In genomic region chr10:16445770-16446469, GRCh38 we compare ENCODE assay signal across 24 cellular contexts. TPM values are rescaled to one million over a fixed set of nuclear protein-coding genes. Genes with fewer than 3 reads are reported as not detected.
DNase-seq lines count a peak whose midpoint lies in the region; ATAC-seq and TF ChIP-seq lines count a peak whose summit lies in the region.
"Had no signal": no experiment of that assay in that cellular context is flagged by ENCODE, and none has a peak within 500 bp of the region (broad histone marks: within the 10 kb centered on the region; RNA-seq: fewer than 3 reads in every experiment).

No MANE protein-coding gene starts in this region.

- intact Hi-C loops in Right ventricle myocardium superior (cut with DNase I) (no loop called here), cardiac septum (cut with DNase I) (no loop called here), left ventricle myocardium inferior (cut with micrococcal nuclease) (no loop called here), left lung (cut with DNase I) (no loop called here), thyroid gland (cut with DNase I) (no loop called here), posterior vena cava (cut with DNase I) (no loop called here)

- TF ChIP-seq CTCF in left ventricle myocardium inferior (IDR thresholded peaks at IDR 0.05; ENCODE audit: borderline replicate concordance) (no peak), left lung (IDR thresholded peaks at IDR 0.05) (no peak), thyroid gland (IDR thresholded peaks at IDR 0.05) (no peak)

- H3K4me1 ChIP-seq in left ventricle myocardium inferior = peaks cover 30% of the 10 kb centered on the region
- H3K4me1 ChIP-seq in left lung = peaks cover 0 to 10% of the 10 kb centered on the region in 2 donors
- H3K4me1 ChIP-seq in thyroid gland = peaks cover 18 to 19% of the 10 kb centered on the region in 2 donors
- H3K4me1 ChIP-seq: BE2C had no signal

- H3K36me3 ChIP-seq in left ventricle myocardium inferior (peaks cover 17% of the 10 kb centered on the region), left lung (peaks cover 0 to 12% of the 10 kb centered on the region in 2 donors), thyroid gland (no peaks in the 10 kb centered on the region)
- H3K36me3 ChIP-seq: BE2C had no signal

- TF ChIP-seq POLR2A in thyroid gland (IDR thresholded peaks at IDR 0.05) = no peak

- ATAC-seq in Right ventricle myocardium superior (ENCODE audit: poor library complexity) = peak; percentile 77
- peak; percentile 54 for ATAC-seq in left lung
- ATAC-seq: A549, GM12878 had no signal

- no peaks in the 10 kb centered on the region for H3K27me3 ChIP-seq in left ventricle myocardium inferior (ENCODE audit: low read depth)
- no peaks in the 10 kb centered on the region for H3K27me3 ChIP-seq in left lung
- no peaks in the 10 kb centered on the region for H3K27me3 ChIP-seq in thyroid gland
- H3K27me3 ChIP-seq: BE2C; BLaER1 treated with 17β-estradiol and CSF1 and Interleukin-3, amounts not matched to agents 10 nM and 100 nM had no signal

- DNase-seq in Right ventricle myocardium superior = no peak
- DNase-seq in cardiac septum (ENCODE audit: low spot score) = no peak
- DNase-seq in left ventricle myocardium inferior = no peak
- DNase-seq in left lung = no peak
- DNase-seq in thyroid gland = peak; percentile 30 to 32
- no peak for DNase-seq in RKO (ENCODE audit: low spot score)
- no peak for DNase-seq in posterior vena cava (ENCODE audit: low spot score)
- DNase-seq in LoVo (ENCODE audit: low spot score) = no peak
- DNase-seq: 8988T; ACHN; AML-193; BE2C; CD4-positive, alpha-beta T cell; CD8-positive, alpha-beta memory T cell; DMS 273 treated with DMSO at 0.1 percent for 48 hours; DMS79; EL; GDM1; H7; HCEC 1CT had no signal

- WGBS in thyroid gland, 2 donors = 54 to 56% methylated on average over 9 of the region's 9 CpGs

- H3K27ac ChIP-seq in left ventricle myocardium inferior (replicated peaks) (peak overlapping the region; percentile 52), left lung (no peak overlapping the region), thyroid gland (peak overlapping the region in 2 of 3 donors; percentile 2 to 28)
- H3K27ac ChIP-seq: A549; BLaER1 treated with 17β-estradiol and CSF1 and Interleukin-3, amounts not matched to agents 10 nM and 100 nM; GM23248 had no signal

- H3K9me3 ChIP-seq in left ventricle myocardium inferior (replicated peaks) (no peaks in the 10 kb centered on the region), left lung (no peaks in the 10 kb centered on the region), thyroid gland (no peaks in the 10 kb centered on the region)
- H3K9me3 ChIP-seq: A549, BE2C had no signal

- H3K4me3 ChIP-seq in left ventricle myocardium inferior (no peak overlapping the region), left lung (no peak overlapping the region), thyroid gland (replicated peaks in 1 of 3) (no peak overlapping the region)
- H3K4me3 ChIP-seq: A549; BLaER1 treated with 17β-estradiol and CSF1 and Interleukin-3, amounts not matched to agents 10 nM and 100 nM; GM12878; GM23248 had no signal

RNA-seq across cellular contexts. Expression of gene PTER, which starts 9.1 kb away (rescaled TPM):
- 22.3 TPM for total RNA-seq in Right ventricle myocardium superior
- total RNA-seq in cardiac septum = 6.0 TPM
- total RNA-seq in left ventricle myocardium inferior = 16.3 TPM
- 10 to 100 TPM; 16.7 to 16.8 TPM for total RNA-seq in left lung
- total RNA-seq in thyroid gland = 10 to 100 TPM; 21.0 to 31.2 (median 24.4) TPM
- total RNA-seq in posterior vena cava = 1 to 10 TPM; 5.4 to 6.0 TPM

Comparison
In these comparisons a context has a peak if more than half of its experiments do, and no peak if none do; other contexts are left out.
1. DNase-seq: peak in thyroid gland (2 of 2); none in Right ventricle myocardium superior (single experiment), cardiac septum (single experiment), left ventricle myocardium inferior (single experiment), left lung (0 of 2), RKO (single experiment), posterior vena cava (single experiment) and LoVo (single experiment).
2. H3K27ac ChIP-seq: peak in left ventricle myocardium inferior (single experiment) and thyroid gland (2 of 3); none in left lung (0 of 2).